21 cellular contexts compared by ENCODE assay signal in genomic region chr6:168210239-168211107, GRCh38.
DNase-seq lines count a peak whose midpoint lies in the region; ATAC-seq, FAIRE-seq and TF ChIP-seq lines count a peak whose summit lies in the region.
"Had no signal": no experiment of that assay in that cellular context is flagged by ENCODE, and none has a peak within 500 bp of the region (broad histone marks: within the 10 kb centered on the region; RNA-seq: fewer than 3 reads in every experiment).

No MANE protein-coding gene starts in this region.

- FAIRE-seq in HTR-8/SVneo (lab: Jason Lieb, UNC) = peak; percentile 85
- FAIRE-seq: A549, D721Med, GM12892 had no signal

- no peak overlapping the region for H3K4me3 Mint-ChIP-seq in endodermal cell
- peak overlapping the region; percentile 15 for H3K4me3 Mint-ChIP-seq in neural progenitor cell

- no peaks in the 10 kb centered on the region for H3K36me3 Mint-ChIP-seq in endodermal cell (ENCODE audit: low read depth)
- H3K36me3 Mint-ChIP-seq in neural progenitor cell = no peaks in the 10 kb centered on the region

- H2AFZ ChIP-seq in neural progenitor cell (replicated peaks) = no peak overlapping the region

- H3K4me1 Mint-ChIP-seq in endodermal cell (peaks cover 8% of the 10 kb centered on the region), neural progenitor cell (peaks cover 45% of the 10 kb centered on the region)

- H3K27ac Mint-ChIP-seq in endodermal cell (no peak overlapping the region), neural progenitor cell (no peak overlapping the region)

- H3K9ac ChIP-seq in endodermal cell (ENCODE audit: extremely low read depth, low read length, poor library complexity, severe bottlenecking) = no peak overlapping the region
- no peak overlapping the region for H3K9ac ChIP-seq in neural progenitor cell

- no peak overlapping the region for H3K4me3 ChIP-seq in endodermal cell (ENCODE audit: low read length)
- no peak overlapping the region for H3K4me3 ChIP-seq in neural progenitor cell
- H3K4me3 ChIP-seq in upper lobe of right lung = no peak overlapping the region
- no peak overlapping the region for H3K4me3 ChIP-seq in ascending aorta
- H3K4me3 ChIP-seq: A549, SJCRH30 had no signal

- peaks cover 10% of the 10 kb centered on the region for H3F3A ChIP-seq in neural progenitor cell (ENCODE audit: low read depth)

- H3K79me2 ChIP-seq in neural progenitor cell (ENCODE audit: low read depth) = no peaks in the 10 kb centered on the region

- intact Hi-C loops in upper lobe of right lung (cut with DNase I) = no loop called here
- intact Hi-C loops in ascending aorta (cut with DNase I) = no loop called here

- H3K9me3 ChIP-seq in endodermal cell (ENCODE audit: control insufficient read depth, low read length) = no peaks in the 10 kb centered on the region
- H3K9me3 ChIP-seq in neural progenitor cell (ENCODE audit: low read depth) = no peaks in the 10 kb centered on the region
- H3K9me3 ChIP-seq in upper lobe of right lung = no peaks in the 10 kb centered on the region
- no peaks in the 10 kb centered on the region for H3K9me3 ChIP-seq in ascending aorta
- H3K9me3 ChIP-seq: A549, SJCRH30 had no signal

- H3K9me3 Mint-ChIP-seq in endodermal cell = peaks cover 3% of the 10 kb centered on the region
- H3K9me3 Mint-ChIP-seq in neural progenitor cell = peaks cover 7% of the 10 kb centered on the region

- no peaks in the 10 kb centered on the region for H3K4me1 ChIP-seq in endodermal cell (ENCODE audit: control insufficient read depth, insufficient read depth, low read length)
- H3K4me1 ChIP-seq in neural progenitor cell = peaks cover 20% of the 10 kb centered on the region
- H3K4me1 ChIP-seq in upper lobe of right lung = no peaks in the 10 kb centered on the region
- no peaks in the 10 kb centered on the region for H3K4me1 ChIP-seq in ascending aorta
- H3K4me1 ChIP-seq: A549, SJCRH30 had no signal

- TF ChIP-seq CTCF in endodermal cell (conservative IDR thresholded peaks at IDR 0.05) = peak; percentile 30
- TF ChIP-seq CTCF in neural progenitor cell (IDR thresholded peaks at IDR 0.05) = no peak
- TF ChIP-seq CTCF in upper lobe of right lung (IDR thresholded peaks at IDR 0.05) = no peak
- no peak for TF ChIP-seq CTCF in ascending aorta (IDR thresholded peaks at IDR 0.05)

- no peak for DNase-seq in HTR-8/SVneo (ENCODE audit: insufficient read length, low spot score)
- DNase-seq in endodermal cell = peak; percentile 51
- DNase-seq in neural progenitor cell (ENCODE audit: low spot score) = no peak
- DNase-seq in upper lobe of right lung = no peak
- no peak for DNase-seq in ascending aorta (ENCODE audit: low spot score in 2 of 2)
- DNase-seq in iPS-NIHi7 (ENCODE audit: extremely low spot score) = no peak
- DNase-seq: DMS79, GOT3, KBM-7, NCI-H1105 treated with DMSO at 0.1 percent for 48 hours, NCI-H187, NCI-H2107, NCI-H510A, NCI-H82, RPMI8226, SJCRH30 had no signal

- H4K20me1 ChIP-seq in neural progenitor cell (ENCODE audit: low read depth) = no peaks in the 10 kb centered on the region

- ATAC-seq in upper lobe of right lung (peak; percentile 11), HG02623 (IDR thresholded peaks at IDR 0.05; ENCODE audit: unreplicated experiment) (no peak)
- ATAC-seq: A549 had no signal

- H3K27me3 ChIP-seq in endodermal cell (ENCODE audit: control insufficient read depth, insufficient read depth, low read length, poor library complexity, severe bottlenecking) (no peaks in the 10 kb centered on the region), neural progenitor cell (no peaks in the 10 kb centered on the region), upper lobe of right lung (no peaks in the 10 kb centered on the region), ascending aorta (no peaks in the 10 kb centered on the region)

- 89 to 90% methylated on average over 14 to 16 of the region's 16 CpGs for WGBS in endodermal cell (ENCODE audit: insufficient coverage in 1 of 2, insufficient read length in 1 of 2), 2 experiments

- no peak overlapping the region for H3K4me2 ChIP-seq in neural progenitor cell
- H3K4me2 ChIP-seq: A549 had no signal

- H3K36me3 ChIP-seq in endodermal cell (ENCODE audit: control insufficient read depth, insufficient read depth, low read length) = no peaks in the 10 kb centered on the region
- H3K36me3 ChIP-seq in neural progenitor cell = no peaks in the 10 kb centered on the region
- H3K36me3 ChIP-seq in upper lobe of right lung = no peaks in the 10 kb centered on the region
- H3K36me3 ChIP-seq in ascending aorta = no peaks in the 10 kb centered on the region
- H3K36me3 ChIP-seq: SJCRH30 had no signal

- H3K27ac ChIP-seq in endodermal cell (ENCODE audit: low read depth, low read length) (no peak overlapping the region), neural progenitor cell (no peak overlapping the region), upper lobe of right lung (no peak overlapping the region), ascending aorta (no peak overlapping the region)
- H3K27ac ChIP-seq: A549, C4-2B, SJCRH30 had no signal

- H3K27me3 Mint-ChIP-seq in endodermal cell (ENCODE audit: insufficient read depth) (peaks cover 33% of the 10 kb centered on the region), neural progenitor cell (ENCODE audit: insufficient read depth, low read depth) (peaks cover 17% of the 10 kb centered on the region)
